In genomic region chr2:146068051-146068450, GRCh38 we compare ENCODE assay signal across 17 cellular contexts.
DNase-seq lines count a peak whose midpoint lies in the region; ATAC-seq, FAIRE-seq and TF ChIP-seq lines count a peak whose summit lies in the region.
"Had no signal": no experiment of that assay in that cellular context is flagged by ENCODE, and none has a peak within 500 bp of the region (broad histone marks: within the 10 kb centered on the region; RNA-seq: fewer than 3 reads in every experiment).

No MANE protein-coding gene starts in this region.

- no peak for TF ChIP-seq RAD21 in IMR-90 (IDR thresholded peaks at IDR 0.05; ENCODE audit: low read length)

- H3K27ac ChIP-seq in IMR-90 (ENCODE audit: insufficient read depth, low read length) (no peak overlapping the region), SJCRH30 (no peak overlapping the region), mesenchymal stem cell (ENCODE audit: low read length, poor library complexity, severe bottlenecking) (no peak overlapping the region), small intestine (ENCODE audit: low read depth in 1 of 2, low read length in 1 of 2) (no peak overlapping the region)
- H3K27ac ChIP-seq: BLaER1 had no signal

- no peaks in the 10 kb centered on the region for H3K9me1 ChIP-seq in IMR-90 (ENCODE audit: insufficient read depth, low read length)

- H3K27ac Mint-ChIP-seq in endothelial cell (ENCODE audit: unreplicated experiment): no peak overlapping the region
- H3K27ac Mint-ChIP-seq: CD4-positive, CD25-positive, alpha-beta regulatory T cell had no signal

- in situ Hi-C loops in IMR-90 (cut with MboI; ENCODE audit: low sequenced_read_pairs): no loop called here

- H4K91ac ChIP-seq in IMR-90 (ENCODE audit: insufficient read depth, low read depth, low read length) (no peak overlapping the region), mesenchymal stem cell (ENCODE audit: low read length) (no peak overlapping the region)

- H3K23ac ChIP-seq in IMR-90 (ENCODE audit: low read depth, low read length) (no peak overlapping the region), mesenchymal stem cell (ENCODE audit: low read length in 2 of 2) (no peak overlapping the region)

- no peak overlapping the region for H2BK12ac ChIP-seq in mesenchymal stem cell (ENCODE audit: low read length in 2 of 2)

- H3K4me1 Mint-ChIP-seq in endothelial cell (ENCODE audit: unreplicated experiment): no peaks in the 10 kb centered on the region
- H3K4me1 Mint-ChIP-seq: CD4-positive, CD25-positive, alpha-beta regulatory T cell had no signal

- CTCF ChIA-PET in IMR-90 (lab: Yijun Ruan, JAX): no interaction called here

- H2AK9ac ChIP-seq in IMR-90 (replicated peaks; ENCODE audit: low read depth, low read length, poor library complexity): no peak overlapping the region

- POLR2A ChIA-PET in IMR-90 (lab: Charles Lee; ENCODE audit: unreplicated experiment): no interaction called here

- TF ChIP-seq POLR2A in IMR-90 (IDR thresholded peaks at IDR 0.05; ENCODE audit: low read depth, low read length): no peak

- intact Hi-C loops in IMR-90 (cut with micrococcal nuclease): no loop called here

- H2BK120ac ChIP-seq in IMR-90 (ENCODE audit: low read depth, low read length) (no peak overlapping the region), mesenchymal stem cell (ENCODE audit: low read depth, low read length) (no peak overlapping the region)

- 0 out of 2 replicates have a peak, but pooled peaks have one; percentile 21 for ATAC-seq in IMR-90 (ENCODE audit: low read depth)
- no peak for ATAC-seq in HG03460 (IDR thresholded peaks at IDR 0.05; ENCODE audit: unreplicated experiment)
- ATAC-seq in HG03432 (IDR thresholded peaks at IDR 0.05; ENCODE audit: unreplicated experiment): no peak
- ATAC-seq: HepG2 had no signal

- no peak overlapping the region for H3K9ac ChIP-seq in IMR-90 (ENCODE audit: low read depth, low read length)
- H3K9ac ChIP-seq in mesenchymal stem cell (ENCODE audit: low read length): no peak overlapping the region
- H3K9ac ChIP-seq: BLaER1 had no signal

- H2BK15ac ChIP-seq in IMR-90 (ENCODE audit: low read depth, low read length): no peak overlapping the region
- no peak overlapping the region for H2BK15ac ChIP-seq in mesenchymal stem cell (ENCODE audit: low read depth, poor library complexity, severe bottlenecking)

- no peak overlapping the region for H3K4ac ChIP-seq in IMR-90 (ENCODE audit: low read depth, low read length)
- H3K4ac ChIP-seq in mesenchymal stem cell (ENCODE audit: low read depth in 1 of 2, low read length in 2 of 2): no peak overlapping the region

- no peak overlapping the region for H3K56ac ChIP-seq in IMR-90 (ENCODE audit: extremely low read depth, insufficient read depth, low read length)

- H2AK5ac ChIP-seq in IMR-90 (ENCODE audit: low read depth, low read length) (no peak overlapping the region), mesenchymal stem cell (ENCODE audit: low read length, severe bottlenecking) (no peak overlapping the region)

- no peaks in the 10 kb centered on the region for H3K36me3 Mint-ChIP-seq in endothelial cell (ENCODE audit: low read depth, unreplicated experiment)
- H3K36me3 Mint-ChIP-seq: CD4-positive, CD25-positive, alpha-beta regulatory T cell had no signal

- no peaks in the 10 kb centered on the region for H3K79me1 ChIP-seq in IMR-90 (ENCODE audit: low read depth in 1 of 2, low read length in 2 of 2)
- H3K79me1 ChIP-seq in mesenchymal stem cell (replicated peaks; ENCODE audit: low read length, poor library complexity, severe bottlenecking): no peaks in the 10 kb centered on the region

- H2BK20ac ChIP-seq in IMR-90 (ENCODE audit: low read depth, low read length): no peak overlapping the region

- no peaks in the 10 kb centered on the region for H3K9me3 ChIP-seq in IMR-90 (ENCODE audit: control insufficient read depth, insufficient read depth, low read length)
- H3K9me3 ChIP-seq in SJCRH30 (replicated peaks): peaks cover 9% of the 10 kb centered on the region
- peaks cover 39% of the 10 kb centered on the region for H3K9me3 ChIP-seq in mesenchymal stem cell (ENCODE audit: control insufficient read depth, low read length)
- no peaks in the 10 kb centered on the region for H3K9me3 ChIP-seq in small intestine (ENCODE audit: control insufficient read depth, low read depth)
- H3K9me3 ChIP-seq: BLaER1, HAP-1 had no signal

- H2BK5ac ChIP-seq in IMR-90 (ENCODE audit: low read depth, low read length, poor library complexity, severe bottlenecking): no peak overlapping the region
- H2BK5ac ChIP-seq in mesenchymal stem cell (ENCODE audit: low read depth, low read length, poor library complexity, severe bottlenecking): no peak overlapping the region

- FAIRE-seq in small intestine (lab: Jason Lieb, UNC): no peak
- FAIRE-seq: GM12891, HepG2, HTR-8/SVneo had no signal

- H3K4me1 ChIP-seq in IMR-90 (ENCODE audit: control insufficient read depth, insufficient read depth, low read length) (no peaks in the 10 kb centered on the region), SJCRH30 (peaks cover 8% of the 10 kb centered on the region; the same call in 1 of the 2 replicates), mesenchymal stem cell (ENCODE audit: control insufficient read depth, insufficient read depth, low read depth, low read length) (no peaks in the 10 kb centered on the region), small intestine (ENCODE audit: control insufficient read depth in 2 of 2, insufficient read depth in 1 of 2, low read depth in 1 of 2, low read length in 1 of 2) (no peaks in the 10 kb centered on the region)
- H3K4me1 ChIP-seq: HAP-1 had no signal

- no peak overlapping the region for H3K14ac ChIP-seq in IMR-90 (replicated peaks; ENCODE audit: low read depth, low read length)
- H3K14ac ChIP-seq in mesenchymal stem cell (ENCODE audit: low read length in 2 of 2): no peak overlapping the region

- no peaks in the 10 kb centered on the region for H3K9me3 Mint-ChIP-seq in endothelial cell (ENCODE audit: unreplicated experiment)

- H3K36me3 ChIP-seq in IMR-90 (ENCODE audit: control insufficient read depth, insufficient read depth, low read length): no peaks in the 10 kb centered on the region
- no peaks in the 10 kb centered on the region for H3K36me3 ChIP-seq in SJCRH30
- no peaks in the 10 kb centered on the region for H3K36me3 ChIP-seq in mesenchymal stem cell (ENCODE audit: control insufficient read depth in 1 of 2, insufficient read depth in 2 of 2, low read depth in 1 of 2, low read length in 2 of 2)
- H3K36me3 ChIP-seq in small intestine (ENCODE audit: control insufficient read depth in 2 of 2, insufficient read depth in 2 of 2, low read length in 2 of 2): no peaks in the 10 kb centered on the region
- H3K36me3 ChIP-seq: BLaER1, HAP-1 had no signal

- H4K8ac ChIP-seq in IMR-90 (ENCODE audit: low read depth in 2 of 2, low read length in 2 of 2) (no peak overlapping the region), mesenchymal stem cell (ENCODE audit: low read length) (no peak overlapping the region)

- no peak overlapping the region for H3K4me2 ChIP-seq in IMR-90 (ENCODE audit: low read depth, low read length)
- H3K4me2 ChIP-seq in mesenchymal stem cell (ENCODE audit: low read length, poor library complexity, severe bottlenecking): no peak overlapping the region
- H3K4me2 ChIP-seq: BLaER1 had no signal

- no peaks in the 10 kb centered on the region for H3K27me3 Mint-ChIP-seq in endothelial cell (ENCODE audit: unreplicated experiment)
- H3K27me3 Mint-ChIP-seq: CD4-positive, CD25-positive, alpha-beta regulatory T cell had no signal

- DNase-seq in IMR-90: peak; percentile 5
- peak; percentile 58 to 88 for DNase-seq in SJCRH30
- no peak for DNase-seq in endothelial cell (ENCODE audit: low spot score)
- peak; percentile 5 for DNase-seq in mesenchymal stem cell
- no peak for DNase-seq in small intestine
- no peak for DNase-seq in activated CD8-positive, alpha-beta memory T cell treated with anti-CD3 and anti-CD28 coated beads, Interleukin-2, amount 50 U/mL, for 48 hours
- DNase-seq: 8988T; AML-193; CD4-positive, CD25-positive, alpha-beta regulatory T cell; GOT3 had no signal

- peak overlapping the region; percentile 29 for H3K4me3 Mint-ChIP-seq in endothelial cell (ENCODE audit: unreplicated experiment)
- H3K4me3 Mint-ChIP-seq: CD4-positive, CD25-positive, alpha-beta regulatory T cell had no signal

- dilution Hi-C loops in IMR-90 (cut with HindIII; ENCODE audit: low sequenced_read_pairs, unreplicated experiment): no loop called here

- no peaks in the 10 kb centered on the region for H3K27me3 ChIP-seq in IMR-90 (ENCODE audit: control insufficient read depth, insufficient read depth, low read length)
- H3K27me3 ChIP-seq in SJCRH30: no peaks in the 10 kb centered on the region
- no peaks in the 10 kb centered on the region for H3K27me3 ChIP-seq in mesenchymal stem cell (ENCODE audit: control insufficient read depth in 1 of 2, insufficient read depth in 1 of 2, low read length in 2 of 2)
- H3K27me3 ChIP-seq in small intestine (ENCODE audit: control insufficient read depth in 2 of 2, insufficient read depth in 2 of 2, low read length in 2 of 2): no peaks in the 10 kb centered on the region
- H3K27me3 ChIP-seq: BLaER1 had no signal

- H4K20me1 ChIP-seq in IMR-90 (ENCODE audit: insufficient read depth, low read length): no peaks in the 10 kb centered on the region
- H4K20me1 ChIP-seq: BLaER1 had no signal

- H3K4me3 ChIP-seq in IMR-90 (ENCODE audit: insufficient read depth, low read depth, low read length) (no peak overlapping the region), SJCRH30 (no peak overlapping the region), mesenchymal stem cell (ENCODE audit: insufficient read depth in 1 of 2, low read depth in 1 of 2, low read length in 2 of 2) (no peak overlapping the region), small intestine (ENCODE audit: low read depth in 1 of 2, low read length in 2 of 2) (no peak overlapping the region)
- H3K4me3 ChIP-seq: BLaER1, HAP-1 had no signal

- no peak overlapping the region for H3K18ac ChIP-seq in IMR-90 (ENCODE audit: low read depth, low read length)
- H3K18ac ChIP-seq in mesenchymal stem cell (ENCODE audit: low read depth in 1 of 2, low read length in 2 of 2): no peak overlapping the region

- BruUV-seq in IMR-90 (replicated peaks; lab: Mats Ljungman, UMichigan): no TSS peak

- H2AFZ ChIP-seq in IMR-90 (replicated peaks; ENCODE audit: low read length, poor library complexity) (no peak overlapping the region), mesenchymal stem cell (ENCODE audit: low read depth, low read length) (no peak overlapping the region)

- TF ChIP-seq CTCF in IMR-90 (conservative IDR thresholded peaks at IDR 0.05; ENCODE audit: low read depth, low read length) (no peak), endothelial cell (IDR thresholded peaks at IDR 0.05; ENCODE audit: unreplicated experiment) (no peak)

- H4K5ac ChIP-seq in IMR-90 (ENCODE audit: low read depth, low read length): no peak overlapping the region

TF ChIP-seq in IMR-90, 13 proteins besides CTCF, POLR2A, EP300 and RAD21 (continues in another document):
- no peak for TF ChIP-seq BHLHE40 (IDR thresholded peaks at IDR 0.05; ENCODE audit: low read depth, low read length)
- TF ChIP-seq MAFK (IDR thresholded peaks at IDR 0.05; ENCODE audit: low read depth, low read length): no peak
- no peak for TF ChIP-seq CEBPB (IDR thresholded peaks at IDR 0.05; ENCODE audit: low read depth, low read length)
- TF ChIP-seq FOS (IDR thresholded peaks at IDR 0.05; ENCODE audit: low read depth, low read length): no peak
- no peak for TF ChIP-seq RFX5 (IDR thresholded peaks at IDR 0.05; ENCODE audit: low read depth, low read length)
- no peak for TF ChIP-seq MAZ (IDR thresholded peaks at IDR 0.05; ENCODE audit: borderline replicate concordance, low read depth, low read length)

Comparison
In these comparisons a context has a peak if more than half of its experiments do, and no peak if none do; other contexts are left out.
1. DNase-seq: peak in IMR-90 (single experiment), SJCRH30 (2 of 2) and mesenchymal stem cell (single experiment); none in endothelial cell (single experiment), small intestine (single experiment) and activated CD8-positive, alpha-beta memory T cell treated with anti-CD3 and anti-CD28 coated beads, Interleukin-2, amount 50 U/mL, for 48 hours (single experiment).